19 cellular contexts compared by ENCODE assay signal in genomic region chr19:40625406-40626120, GRCh38. TPM values are rescaled to one million over a fixed set of nuclear protein-coding genes. Genes with fewer than 3 reads are reported as not detected.
DNase-seq lines count a peak whose midpoint lies in the region; ATAC-seq, FAIRE-seq and TF ChIP-seq lines count a peak whose summit lies in the region.
"Had no signal": no experiment of that assay in that cellular context is flagged by ENCODE, and none has a peak within 500 bp of the region (broad histone marks: within the 10 kb centered on the region; RNA-seq: fewer than 3 reads in every experiment).

No MANE protein-coding gene starts in this region.

- H2AFZ ChIP-seq in K562 (ENCODE audit: low read depth, low read length) = no peak overlapping the region

- BruUV-seq in K562 (replicated peaks; lab: Mats Ljungman, UMichigan) = no TSS peak

- H3K27ac Mint-ChIP-seq in activated CD4-positive, alpha-beta T cell treated with anti-CD3 and anti-CD28 coated beads, Interleukin-2, amount 10 ng/mL, durations not matched to agents 24 days and 14 days = peak overlapping the region; percentile 75
- peak overlapping the region; percentile 63 for H3K27ac Mint-ChIP-seq in neural crest cell (ENCODE audit: unreplicated experiment)
- H3K27ac Mint-ChIP-seq: progenitor cell of endocrine pancreas had no signal

- H3K27ac ChIP-seq in K562 (ENCODE audit: extremely low read depth, low read depth, low read length) = peak overlapping the region; percentile 39
- H3K27ac ChIP-seq: brain microvascular endothelial cell, Peyer's patch, spleen had no signal

- peaks cover 27% of the 10 kb centered on the region for H3K4me1 Mint-ChIP-seq in activated CD4-positive, alpha-beta T cell treated with anti-CD3 and anti-CD28 coated beads, Interleukin-2, amount 10 ng/mL, durations not matched to agents 24 days and 14 days
- H3K4me1 Mint-ChIP-seq in neural crest cell = peaks cover 13% of the 10 kb centered on the region

- peaks cover 52% of the 10 kb centered on the region for H3K36me3 Mint-ChIP-seq in activated CD4-positive, alpha-beta T cell treated with anti-CD3 and anti-CD28 coated beads, Interleukin-2, amount 10 ng/mL, durations not matched to agents 24 days and 14 days (ENCODE audit: low read depth)
- H3K36me3 Mint-ChIP-seq in neural crest cell (ENCODE audit: low read depth) = peaks cover 21% of the 10 kb centered on the region

- no peaks in the 10 kb centered on the region for H3K27me3 Mint-ChIP-seq in activated CD4-positive, alpha-beta T cell treated with anti-CD3 and anti-CD28 coated beads, Interleukin-2, amount 10 ng/mL, durations not matched to agents 24 days and 14 days
- H3K27me3 Mint-ChIP-seq in neural crest cell (ENCODE audit: low read depth) = peaks cover 4% of the 10 kb centered on the region

- no peak; the same call in 1 of the 2 replicates for TF ChIP-seq POLR2A in K562 (conservative IDR thresholded peaks at IDR 0.05)

- H3K4me1 ChIP-seq in K562 (replicated peaks in 1 of 2; ENCODE audit: control insufficient read depth in 2 of 2, insufficient read depth in 2 of 2, low read length in 2 of 2) = peaks cover 31 to 57% of the 10 kb centered on the region in 2 experiments
- H3K4me1 ChIP-seq: spleen had no signal

- intact Hi-C loops in activated CD4-positive, alpha-beta T cell treated with anti-CD3 and anti-CD28 coated beads, Interleukin-2, amount 10 ng/mL, durations not matched to agents 24 days and 14 days (cut with micrococcal nuclease) = no loop called here
- intact Hi-C loops in K562 (cut with micrococcal nuclease) = no loop called here

- 48% methylated on average over 6 of the region's 7 CpGs for WGBS in K562 (ENCODE audit: insufficient coverage, low coverage, missing lambda C conversion rate)

- no peak for TF ChIP-seq RAD21 in K562 (CRISPR knock-in tag; conservative IDR thresholded peaks at IDR 0.05 in 1 of 2, IDR thresholded peaks at IDR 0.05 in 1 of 2)

- POLR2A ChIA-PET in K562 (lab: Yijun Ruan, JAX) = no interaction called here

- H3K4me2 ChIP-seq in K562 (ENCODE audit: insufficient read depth, low read length) = no peak overlapping the region; the same call in 1 of the 2 replicates

- FAIRE-seq in K562 (lab: Jason Lieb, UNC) = peak; percentile 57
- FAIRE-seq: HTR-8/SVneo had no signal

- H3K27me3 ChIP-seq in K562 (ENCODE audit: control insufficient read depth in 2 of 2, insufficient read depth in 2 of 2, low read length in 2 of 2) (no peaks in the 10 kb centered on the region), H7 (ENCODE audit: control insufficient read depth, insufficient read depth, low read length) (no peaks in the 10 kb centered on the region)
- H3K27me3 ChIP-seq: brain microvascular endothelial cell, Peyer's patch, spleen had no signal

- ATAC-seq in K562 = peak; percentile 16
- ATAC-seq in HG03565 (IDR thresholded peaks at IDR 0.05; ENCODE audit: unreplicated experiment) = no peak
- ATAC-seq: esophagus mucosa had no signal

- H3K4me3 Mint-ChIP-seq in activated CD4-positive, alpha-beta T cell treated with anti-CD3 and anti-CD28 coated beads, Interleukin-2, amount 10 ng/mL, durations not matched to agents 24 days and 14 days = no peak overlapping the region
- H3K4me3 Mint-ChIP-seq in neural crest cell = no peak overlapping the region

- DNase-seq in activated CD4-positive, alpha-beta T cell treated with anti-CD3 and anti-CD28 coated beads, Interleukin-2, amount 10 ng/mL, durations not matched to agents 24 days and 14 days = no peak
- no peak for DNase-seq in activated CD4-positive, alpha-beta T cell treated with anti-CD3 and anti-CD28 coated beads for 48 hours
- DNase-seq in GM10266 (ENCODE audit: extremely low spot score) (peak; percentile 41), K562 (ENCODE audit: extremely low read depth in 1 of 4, low spot score in 3 of 4) (peak; percentile 39 to 66 (median 51)), neural crest cell (ENCODE audit: low read depth, low spot score) (no peak), H7 (no peak), GF-D8 (lab: John Stamatoyannopoulos, UW) (no peak)
- DNase-seq: ACHN; activated CD8-positive, alpha-beta memory T cell treated with anti-CD3 and anti-CD28 coated beads for 24 hours; brain microvascular endothelial cell; NCI-H1417; NCI-H2171 treated with DMSO at 0.1 percent for 48 hours; NCI-H748 treated with DMSO at 0.1 percent for 48 hours; Peyer's patch; spleen had no signal

- no peaks in the 10 kb centered on the region for H3K9me3 Mint-ChIP-seq in activated CD4-positive, alpha-beta T cell treated with anti-CD3 and anti-CD28 coated beads, Interleukin-2, amount 10 ng/mL, durations not matched to agents 24 days and 14 days
- no peaks in the 10 kb centered on the region for H3K9me3 Mint-ChIP-seq in neural crest cell

- H4K20me1 ChIP-seq in K562 (replicated peaks; ENCODE audit: control insufficient read depth, insufficient read depth, low read length) = no peaks in the 10 kb centered on the region

- peak overlapping the region in 1 of 2 experiments; percentile 91; a peak in 2 of 4 replicates for H3K9ac ChIP-seq in K562 (ENCODE audit: insufficient read depth in 1 of 2, low read depth in 2 of 2, low read length in 2 of 2)

- CTCF ChIA-PET in K562 (lab: Yijun Ruan, JAX; ENCODE audit: low intra/inter-chr PET ratio) = no interaction called here

- no peaks in the 10 kb centered on the region for H3K9me3 ChIP-seq in K562 (replicated peaks; ENCODE audit: control insufficient read depth, insufficient read depth, low read depth, low read length)
- H3K9me3 ChIP-seq: Peyer's patch, spleen had no signal

- H3K4me3 ChIP-seq in K562 (no peak overlapping the region), H7 (ENCODE audit: insufficient read depth, low read depth, low read length) (no peak overlapping the region)
- H3K4me3 ChIP-seq: Peyer's patch, spleen had no signal

- H3K79me2 ChIP-seq in K562 (ENCODE audit: control insufficient read depth, insufficient read depth, low read length) = no peaks in the 10 kb centered on the region

- in situ Hi-C loops in K562 (cut with MboI) = no loop called here

- TF ChIP-seq CTCF in GM10266 (IDR thresholded peaks at IDR 0.05; ENCODE audit: control insufficient read depth, insufficient read depth, low read depth, missing control alignments) (no peak), K562 (IDR thresholded peaks at IDR 0.05 in 2 of 3, conservative IDR thresholded peaks at IDR 0.05 in 1 of 3; ENCODE audit: insufficient read depth in 2 of 3, low read depth in 1 of 3, low read length in 3 of 3) (no peak), neural crest cell (conservative IDR thresholded peaks at IDR 0.05) (no peak)

- H3K9me1 ChIP-seq in K562 (ENCODE audit: control insufficient read depth, insufficient read depth, low read length) = no peaks in the 10 kb centered on the region

- no peak for TF ChIP-seq EP300 in K562 (IDR thresholded peaks at IDR 0.05; ENCODE audit: low read length)

- peaks cover 68% of the 10 kb centered on the region; the same call in 2 of the 3 replicates for H3K36me3 ChIP-seq in K562 (ENCODE audit: control insufficient read depth, insufficient read depth, low read length)
- H3K36me3 ChIP-seq in H7 (replicated peaks; ENCODE audit: control insufficient read depth, insufficient read depth, low read length) = peaks cover 13% of the 10 kb centered on the region

RNA-seq across cellular contexts. Expression of gene LTBP4, which starts 24.4 kb away (rescaled TPM):
- 123 and 126 TPM in 2 replicates for total RNA-seq in activated CD4-positive, alpha-beta T cell treated with anti-CD3 and anti-CD28 coated beads, Interleukin-2, amount 10 ng/mL, durations not matched to agents 24 days and 14 days
- total RNA-seq in K562 (2011; cell fraction: chromatin; rRNA removed; ENCODE audit: low replicate concordance) = 209 and 457 TPM in 2 replicates
- 301 and 327 TPM in 2 replicates for total RNA-seq in K562 (2011; cell fraction: nucleolus; rRNA removed)
- 219 and 259 TPM in 2 replicates for total RNA-seq in K562 (2011; cell fraction: nucleoplasm; rRNA removed)
- total RNA-seq in K562 (2014; rRNA removed) (38.7 and 44.5 TPM in 2 replicates), K562 (2014; rRNA removed; fragmentation: Illumina TruSeq; extraction: Trizol) (6.1 and 9.7 TPM in 2 replicates), K562 (2015; rRNA removed; fragmentation: Illumina TruSeq; extraction: Trizol) (19.9 and 25.0 TPM in 2 replicates), K562 (2021) (148 and 160 TPM in 2 replicates), neural crest cell (125 TPM in 2 replicates)
- polyA plus RNA-seq in K562 (2011; rRNA removed) (34.4 and 64.2 TPM in 2 replicates), K562 (2014; fragmentation: Illumina TruSeq; extraction: Trizol) (31.6 and 65.6 TPM in 2 replicates), K562 (2014; fragmentation: Nextera tagmentation; extraction: Ambion mirVana) (under 1 TPM; 0.35 to 0.53 TPM), K562 (2014; rRNA removed) (108 and 112 TPM in 2 replicates)
- polyA plus RNA-seq in K562 (2011; cell fraction: cytosol; rRNA removed) = 40.5 and 63.1 TPM in 2 replicates
- 400 and 488 TPM in 2 replicates for polyA plus RNA-seq in K562 (2011; cell fraction: nucleus; rRNA removed)
- 256 and 263 TPM in 2 replicates for polyA plus RNA-seq in K562 (2012)
- polyA minus RNA-seq in K562 (2011; rRNA and poly(A)+ RNA removed) = 6.8 and 10.0 TPM in 2 replicates
- 50.8 and 74.4 TPM in 2 replicates for polyA minus RNA-seq in K562 (2011; cell fraction: cytosol; rRNA and poly(A)+ RNA removed)
- polyA minus RNA-seq in K562 (2011; cell fraction: nucleus; rRNA and poly(A)+ RNA removed) = 47.9 and 57.5 TPM in 2 replicates
- total RNA-seq in H7 (2014; rRNA removed; shearing (Covaris generic)) = 54.6 and 83.1 TPM in 2 replicates

RNA-seq across cellular contexts. Expression of gene SHKBP1, which starts 48.9 kb away (rescaled TPM):
- total RNA-seq in activated CD4-positive, alpha-beta T cell treated with anti-CD3 and anti-CD28 coated beads, Interleukin-2, amount 10 ng/mL, durations not matched to agents 24 days and 14 days = 111 and 113 TPM in 2 replicates
- total RNA-seq in K562 (2011; cell fraction: chromatin; rRNA removed; ENCODE audit: low replicate concordance) = 33.3 and 146 TPM in 2 replicates
- 62.0 and 84.4 TPM in 2 replicates for total RNA-seq in K562 (2011; cell fraction: nucleolus; rRNA removed)
- total RNA-seq in K562 (2011; cell fraction: nucleoplasm; rRNA removed) = 39.4 and 65.9 TPM in 2 replicates
- total RNA-seq in K562 (2014; rRNA removed) = 33.7 and 48.0 TPM in 2 replicates
- 6.6 and 9.6 TPM in 2 replicates for total RNA-seq in K562 (2014; rRNA removed; fragmentation: Illumina TruSeq; extraction: Trizol)
- 17.5 and 22.3 TPM in 2 replicates for total RNA-seq in K562 (2015; rRNA removed; fragmentation: Illumina TruSeq; extraction: Trizol)
- total RNA-seq in K562 (2021) = 54.5 and 58.1 TPM in 2 replicates
- polyA plus RNA-seq in K562 (2011; rRNA removed) = 18.9 and 24.4 TPM in 2 replicates
- polyA plus RNA-seq in K562 (2011; cell fraction: cytosol; rRNA removed) = 34.0 and 79.0 TPM in 2 replicates
- 68.6 and 104 TPM in 2 replicates for polyA plus RNA-seq in K562 (2011; cell fraction: nucleus; rRNA removed)
- polyA plus RNA-seq in K562 (2012) = 56.1 and 106 TPM in 2 replicates
- 33.7 and 42.0 TPM in 2 replicates for polyA plus RNA-seq in K562 (2014; fragmentation: Illumina TruSeq; extraction: Trizol)
- 1 to 10 TPM; 1.2 to 4.9 TPM for polyA plus RNA-seq in K562 (2014; fragmentation: Nextera tagmentation; extraction: Ambion mirVana)
- polyA plus RNA-seq in K562 (2014; rRNA removed) = 34.2 and 40.4 TPM in 2 replicates
- 11.5 and 17.4 TPM in 2 replicates for polyA minus RNA-seq in K562 (2011; rRNA and poly(A)+ RNA removed)
- polyA minus RNA-seq in K562 (2011; cell fraction: cytosol; rRNA and poly(A)+ RNA removed) = 53.0 and 61.0 TPM in 2 replicates
- 18.8 and 19.9 TPM in 2 replicates for polyA minus RNA-seq in K562 (2011; cell fraction: nucleus; rRNA and poly(A)+ RNA removed)
- total RNA-seq in neural crest cell = 72.0 and 76.3 TPM in 2 replicates
- 52.3 and 58.2 TPM in 2 replicates for total RNA-seq in H7 (2014; rRNA removed; shearing (Covaris generic))

Comparison
In these comparisons a context has a peak if more than half of its experiments do, and no peak if none do; other contexts are left out.
1. DNase-seq: peak in GM10266 (single experiment) and K562 (4 of 4); none in activated CD4-positive, alpha-beta T cell treated with anti-CD3 and anti-CD28 coated beads, Interleukin-2, amount 10 ng/mL, durations not matched to agents 24 days and 14 days (single experiment), activated CD4-positive, alpha-beta T cell treated with anti-CD3 and anti-CD28 coated beads for 48 hours (single experiment), neural crest cell (single experiment), H7 (single experiment) and GF-D8 (single experiment).